Comparison of ENCODE assay signal across 8 cellular contexts in genomic region chr20:33442136-33443005, GRCh38. TPM values are rescaled to one million over a fixed set of nuclear protein-coding genes. Genes with fewer than 3 reads are reported as not detected.
DNase-seq lines count a peak whose midpoint lies in the region; ATAC-seq and TF ChIP-seq lines count a peak whose summit lies in the region.

No MANE protein-coding gene starts in this region.

- no peaks in the 10 kb centered on the region for H3K36me3 Mint-ChIP-seq in activated naive CD8-positive, alpha-beta T cell treated with anti-CD3 and anti-CD28 coated beads, Interleukin-2, amount 10 ng/mL, durations not matched to agents 7 days and 5 days

- H3K9me3 Mint-ChIP-seq in activated naive CD8-positive, alpha-beta T cell treated with anti-CD3 and anti-CD28 coated beads, Interleukin-2, amount 10 ng/mL, durations not matched to agents 7 days and 5 days, result no peaks in the 10 kb centered on the region

- H3K4me1 ChIP-seq in thyroid gland, result peaks cover 55 to 62% of the 10 kb centered on the region in 2 donors

- H3K27ac Mint-ChIP-seq in activated naive CD8-positive, alpha-beta T cell treated with anti-CD3 and anti-CD28 coated beads, Interleukin-2, amount 10 ng/mL, durations not matched to agents 7 days and 5 days, result peak overlapping the region; percentile 56

- peak; percentile 4 for DNase-seq in activated CD4-positive, alpha-beta T cell treated with anti-CD3 and anti-CD28 coated beads for 48 hours
- no peak for DNase-seq in activated CD4-positive, alpha-beta T cell treated with anti-CD3 and anti-CD28 coated beads for 4 hours
- DNase-seq in activated naive CD8-positive, alpha-beta T cell treated with anti-CD3 and anti-CD28 coated beads, Interleukin-2, amount 10 ng/mL, durations not matched to agents 7 days and 5 days, result peak; percentile 33
- DNase-seq in thyroid gland, result peak in 1 of 2 donors; percentile 48
- DNase-seq in NCI-H1694 treated with DMSO at 0.1 percent for 48 hours (lab: John Stamatoyannopoulos, UW), result no peak

- no peak for TF ChIP-seq CTCF in thyroid gland (IDR thresholded peaks at IDR 0.05)

- POLR2A ChIA-PET in activated naive CD8-positive, alpha-beta T cell treated with anti-CD3 and anti-CD28 coated beads, Interleukin-2, amount 10 ng/mL, durations not matched to agents 7 days and 5 days (lab: Charles Lee), result interaction anchor here (1.2 to 3.1 kb wide), 5 partner anchors 11 to 237 kb away, joined by 3 to 34 read pairs (median 4); partner anchors contain the start of genes CBFA2T2 and CDK5RAP1

- TF ChIP-seq POLR2A in thyroid gland (IDR thresholded peaks at IDR 0.05), result no peak

- WGBS in thyroid gland, 2 donors, result 63 to 65% methylated on average over 8 to 9 of the region's 9 CpGs

- H3K27ac ChIP-seq in layer of hippocampus (ENCODE audit: low read depth, low read length) (peak overlapping the region; percentile 78), thyroid gland (peak overlapping the region; percentile 89 to 96 (median 95))

- ATAC-seq in activated naive CD8-positive, alpha-beta T cell treated with anti-CD3 and anti-CD28 coated beads, Interleukin-2, amount 10 ng/mL, durations not matched to agents 7 days and 5 days (ENCODE audit: low read depth), result no peak
- ATAC-seq in GM19467 (IDR thresholded peaks at IDR 0.05; ENCODE audit: unreplicated experiment), result no peak
- no peak for ATAC-seq in HG03135 (IDR thresholded peaks at IDR 0.05; ENCODE audit: unreplicated experiment)

- peaks cover 21% of the 10 kb centered on the region for H3K4me1 Mint-ChIP-seq in activated naive CD8-positive, alpha-beta T cell treated with anti-CD3 and anti-CD28 coated beads, Interleukin-2, amount 10 ng/mL, durations not matched to agents 7 days and 5 days

- peak overlapping the region; percentile 49 to 86 (median 64) for H3K4me3 ChIP-seq in thyroid gland (replicated peaks in 1 of 3)

- H3K27me3 Mint-ChIP-seq in activated naive CD8-positive, alpha-beta T cell treated with anti-CD3 and anti-CD28 coated beads, Interleukin-2, amount 10 ng/mL, durations not matched to agents 7 days and 5 days, result peaks cover 7% of the 10 kb centered on the region

- H3K36me3 ChIP-seq in thyroid gland, result no peaks in the 10 kb centered on the region

- peak overlapping the region; percentile 81 for H3K4me3 Mint-ChIP-seq in activated naive CD8-positive, alpha-beta T cell treated with anti-CD3 and anti-CD28 coated beads, Interleukin-2, amount 10 ng/mL, durations not matched to agents 7 days and 5 days

- H3K27me3 ChIP-seq in layer of hippocampus (ENCODE audit: control insufficient read depth, insufficient read depth, low read length) (no peaks in the 10 kb centered on the region), thyroid gland (no peaks in the 10 kb centered on the region)

- intact Hi-C loops in thyroid gland (cut with DNase I), result no loop called here

- no peaks in the 10 kb centered on the region for H3K9me3 ChIP-seq in thyroid gland

RNA-seq across cellular contexts. Expression of gene SNTA1, which starts 1.2 kb away (rescaled TPM):
- total RNA-seq in activated naive CD8-positive, alpha-beta T cell treated with anti-CD3 and anti-CD28 coated beads, Interleukin-2, amount 10 ng/mL, durations not matched to agents 7 days and 5 days, result 10 to 100 TPM; 10.1 to 10.6 TPM
- total RNA-seq in thyroid gland, result 100 to 1,000 TPM; 193 to 291 (median 248) TPM

RNA-seq across cellular contexts. Expression of gene CDK5RAP1, which starts 41.1 kb away (rescaled TPM):
- 10 to 100 TPM; 40.0 to 41.5 TPM for total RNA-seq in activated naive CD8-positive, alpha-beta T cell treated with anti-CD3 and anti-CD28 coated beads, Interleukin-2, amount 10 ng/mL, durations not matched to agents 7 days and 5 days
- 10 to 100 TPM; 26.6 to 41.8 (median 37.8) TPM for total RNA-seq in thyroid gland

RNA-seq across cellular contexts. Expression of gene CBFA2T2, which starts 47.5 kb away (rescaled TPM):
- total RNA-seq in activated naive CD8-positive, alpha-beta T cell treated with anti-CD3 and anti-CD28 coated beads, Interleukin-2, amount 10 ng/mL, durations not matched to agents 7 days and 5 days, result 10 to 100 TPM; 27.7 to 28.4 TPM
- total RNA-seq in thyroid gland, result 10 to 100 TPM; 29.7 to 57.3 (median 35.8) TPM

Comparison
In these comparisons a context has a peak if more than half of its experiments do, and no peak if none do; other contexts are left out.
1. DNase-seq: peak in activated CD4-positive, alpha-beta T cell treated with anti-CD3 and anti-CD28 coated beads for 48 hours (single experiment) and activated naive CD8-positive, alpha-beta T cell treated with anti-CD3 and anti-CD28 coated beads, Interleukin-2, amount 10 ng/mL, durations not matched to agents 7 days and 5 days (single experiment); none in activated CD4-positive, alpha-beta T cell treated with anti-CD3 and anti-CD28 coated beads for 4 hours (0 of 2) and NCI-H1694 treated with DMSO at 0.1 percent for 48 hours (single experiment).
2. RNA of gene SNTA1, which starts 1.2 kb away (total RNA-seq): 193 to 291 TPM in thyroid gland; 10.1 to 10.6 TPM in activated naive CD8-positive, alpha-beta T cell treated with anti-CD3 and anti-CD28 coated beads, Interleukin-2, amount 10 ng/mL, durations not matched to agents 7 days and 5 days; every median in the first group is over 10 times any median in the second.